ENCODE assay signal across 13 cellular contexts in the genomic region with DNA sequence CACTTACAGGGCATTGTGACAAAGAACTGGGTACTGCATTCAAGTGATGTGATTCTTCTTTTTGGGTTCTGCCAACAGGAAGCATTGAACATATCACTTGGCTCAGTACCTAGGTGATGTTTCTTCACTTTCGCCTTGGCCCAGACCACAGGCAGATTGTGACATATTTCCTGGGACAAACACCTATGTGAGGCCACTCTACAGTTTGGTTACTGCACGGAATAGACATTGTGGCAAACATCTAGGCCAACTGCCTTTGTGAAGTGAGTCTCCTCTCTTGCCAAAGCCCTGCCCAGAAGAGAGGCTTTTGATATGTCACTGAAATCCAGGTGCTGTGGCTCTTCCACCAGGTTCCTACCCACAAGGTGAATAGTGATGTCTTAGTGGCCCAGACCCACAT. TPM values are rescaled to one million over a fixed set of nuclear protein-coding genes. Genes with fewer than 3 reads are reported as not detected.
"Had no signal": no experiment of that assay in that cellular context is flagged by ENCODE, and none has a peak within 500 bp of the region (broad histone marks: within the 10 kb centered on the region; RNA-seq: fewer than 3 reads in every experiment).

No MANE protein-coding gene starts in this region.

RNA-seq across cellular contexts. Expression of a gene that starts 14.4 kb away (rescaled TPM):
- total RNA-seq: stomach, subcutaneous adipose tissue, temporal lobe, thoracic aorta, thyroid gland, tibial nerve, transverse colon, upper lobe of left lung, upper lobe of right lung, ureter, urinary bladder, uterus, vagina had no signal
